In the genomic region with DNA sequence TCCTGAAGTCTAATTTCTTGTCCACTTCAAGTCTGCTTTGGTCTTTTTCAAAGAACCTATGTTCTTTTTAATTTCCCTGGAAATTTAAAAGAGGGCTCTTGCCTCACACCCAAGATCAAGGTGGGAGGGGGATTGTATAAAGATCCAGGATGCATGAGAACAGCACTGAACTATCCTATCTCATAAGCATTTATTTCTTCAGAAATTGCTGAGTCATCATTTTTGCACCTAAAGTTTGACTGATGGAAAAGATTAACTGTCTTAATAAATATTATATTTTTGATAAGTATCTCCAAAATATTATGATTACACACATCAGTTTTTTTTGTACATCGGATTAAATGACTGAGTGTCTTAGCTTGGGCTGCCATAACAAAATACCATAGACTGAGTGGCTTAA, we compare ENCODE assay signal across 28 cellular contexts.
"Had no signal": no experiment of that assay in that cellular context is flagged by ENCODE, and none has a peak within 500 bp of the region (broad histone marks: within the 10 kb centered on the region; RNA-seq: fewer than 3 reads in every experiment).

No MANE protein-coding gene starts in this region.

- H3K36me3 ChIP-seq: colonic mucosa, esophagus squamous epithelium, gastrocnemius medialis, heart right ventricle, left lung, lower lobe of right lung had no signal

- ATAC-seq: effector memory CD8-positive, alpha-beta T cell; esophagus mucosa; gastrocnemius medialis; heart right ventricle; left cardiac atrium; left lung; left ventricle myocardium superior; lower lobe of right lung; mucosa of descending colon had no signal

- H3K27me3 ChIP-seq: colonic mucosa, gastrocnemius medialis, left lung had no signal

- H3K9me3 ChIP-seq: colonic mucosa had no signal

- H3K27ac ChIP-seq: colonic mucosa, epithelial cell of prostate, esophagus squamous epithelium, gastrocnemius medialis, heart right ventricle, left lung, lower lobe of right lung had no signal

- H3K4me1 Mint-ChIP-seq: endodermal cell, mesothelial cell of epicardium, naive B cell had no signal

- H3K4me3 Mint-ChIP-seq: dendritic cell treated with granulocyte-macrophage colony-stimulating factor and Interleukin-4, amounts not matched to agents 40 ng/mL and 50 ng/mL, for 4 days; effector memory CD8-positive, alpha-beta T cell; endodermal cell; mesothelial cell of epicardium; naive B cell had no signal

- FAIRE-seq: endometrium, islet of Langerhans, keratinocyte had no signal

- DNase-seq: colonic mucosa; cortex of kidney; effector CD8-positive, alpha-beta T cell; effector memory CD8-positive, alpha-beta T cell; endodermal cell; erythroblast; esophagus squamous epithelium; foreskin fibroblast; foreskin melanocyte; gastrocnemius medialis; glutamatergic neuron; head of caudate nucleus; heart right ventricle; hippocampal formation; left cardiac atrium; left lung; left ventricle myocardium superior; lower lobe of right lung; mesenchymal stem cell; mucosa of descending colon; naive B cell had no signal

- H3K36me3 Mint-ChIP-seq: mesothelial cell of epicardium had no signal

- H3K4me1 ChIP-seq: colonic mucosa, esophagus squamous epithelium, gastrocnemius medialis, heart right ventricle, left lung, lower lobe of right lung had no signal

- H3K4me3 ChIP-seq: colonic mucosa, esophagus squamous epithelium, gastrocnemius medialis, heart right ventricle, left lung, lower lobe of right lung, mucosa of descending colon had no signal

- H3K27ac Mint-ChIP-seq: dendritic cell treated with granulocyte-macrophage colony-stimulating factor and Interleukin-4, amounts not matched to agents 40 ng/mL and 50 ng/mL, for 4 days; effector memory CD8-positive, alpha-beta T cell; endodermal cell; mesothelial cell of epicardium; naive B cell had no signal
